ENCODE assay signal across 1 cellular context in the genomic region with DNA sequence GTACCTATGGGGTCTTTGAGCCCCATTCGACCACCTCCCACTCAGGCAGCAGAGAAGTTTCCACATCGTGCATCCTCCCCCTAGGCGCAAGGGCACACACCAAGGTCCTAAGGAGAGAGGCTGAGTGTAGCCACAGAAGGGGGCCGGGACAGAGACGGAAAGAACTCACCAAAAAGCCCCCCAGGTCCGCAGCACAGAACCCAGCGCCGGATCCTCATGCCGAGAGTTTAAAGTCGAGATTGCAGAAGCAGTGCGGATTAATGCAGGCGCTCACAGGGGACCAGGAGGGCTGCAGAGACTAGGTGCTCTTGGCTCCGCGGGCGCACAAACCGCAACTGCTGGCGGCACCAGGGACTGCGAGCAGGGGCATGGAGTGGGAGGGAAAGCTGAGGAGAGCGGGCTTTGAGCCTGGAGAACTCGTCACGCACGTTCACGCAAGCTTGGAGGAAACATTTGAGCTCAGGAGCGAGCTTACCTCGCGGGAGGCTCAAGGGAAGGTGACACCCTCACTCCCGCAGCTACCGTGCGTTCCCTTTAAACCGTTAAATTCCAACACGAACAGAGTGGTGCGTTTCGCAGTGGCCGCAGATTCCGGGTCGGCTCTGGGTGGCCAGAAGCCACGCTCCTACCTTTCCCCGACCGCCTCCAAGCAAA.
TF ChIP-seq lines count a peak whose summit lies in the region.

No MANE protein-coding gene starts in this region.

TF ChIP-seq in GM23338, 12 proteins besides CTCF, POLR2A, EP300 and RAD21 (continued from another document):
- TF ChIP-seq, protein P1, sequence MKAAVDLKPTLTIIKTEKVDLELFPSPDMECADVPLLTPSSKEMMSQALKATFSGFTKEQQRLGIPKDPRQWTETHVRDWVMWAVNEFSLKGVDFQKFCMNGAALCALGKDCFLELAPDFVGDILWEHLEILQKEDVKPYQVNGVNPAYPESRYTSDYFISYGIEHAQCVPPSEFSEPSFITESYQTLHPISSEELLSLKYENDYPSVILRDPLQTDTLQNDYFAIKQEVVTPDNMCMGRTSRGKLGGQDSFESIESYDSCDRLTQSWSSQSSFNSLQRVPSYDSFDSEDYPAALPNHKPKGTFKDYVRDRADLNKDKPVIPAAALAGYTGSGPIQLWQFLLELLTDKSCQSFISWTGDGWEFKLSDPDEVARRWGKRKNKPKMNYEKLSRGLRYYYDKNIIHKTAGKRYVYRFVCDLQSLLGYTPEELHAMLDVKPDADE (IDR thresholded peaks at IDR 0.05) = no peak
- TF ChIP-seq CREB1 (CRISPR knock-in tag; IDR thresholded peaks at IDR 0.05; ENCODE audit: low read depth) = no peak
